Comparison of ENCODE assay signal across 16 cellular contexts in genomic region chr9:124478014-124478753, GRCh38. TPM values are rescaled to one million over a fixed set of nuclear protein-coding genes. Genes with fewer than 3 reads are reported as not detected.
DNase-seq lines count a peak whose midpoint lies in the region; ATAC-seq, FAIRE-seq and TF ChIP-seq lines count a peak whose summit lies in the region.
"Had no signal": no experiment of that assay in that cellular context is flagged by ENCODE, and none has a peak within 500 bp of the region (broad histone marks: within the 10 kb centered on the region; RNA-seq: fewer than 3 reads in every experiment).

No MANE protein-coding gene starts in this region.

- H3K4me2 ChIP-seq in H1 (ENCODE audit: insufficient read depth in 1 of 2, low read depth in 2 of 2, low read length in 2 of 2) = peak overlapping the region; percentile 56 to 90
- H3K4me2 ChIP-seq: KMS-11 had no signal

- 0 out of 2 replicates have a peak overlapping the region, but pooled peaks have one; percentile 46 for H2AK5ac ChIP-seq in H1 (ENCODE audit: low read depth, low read length)

- no peak overlapping the region for H2BK120ac ChIP-seq in H1 (replicated peaks; ENCODE audit: low read depth, low read length)

- no peak overlapping the region for H4K5ac ChIP-seq in H1 (ENCODE audit: insufficient read length, low read depth, low read length)

- FAIRE-seq in H1 (lab: Jason Lieb, UNC) = no peak
- FAIRE-seq: frontal cortex had no signal

- intact Hi-C loops in mucosa of descending colon (cut with DNase I, micrococcal nuclease) = no loop called here

- peak overlapping the region; percentile 22 to 58 (median 34); a peak in 7 of 8 replicates for H3K4me3 ChIP-seq in H1 (ENCODE audit: extremely low read depth in 1 of 4, insufficient read depth in 2 of 4, low read depth in 3 of 4, low read length in 4 of 4)
- H3K4me3 ChIP-seq in mucosa of descending colon = no peak overlapping the region

- H3K79me1 ChIP-seq in H1 (ENCODE audit: low read depth, low read length) = no peaks in the 10 kb centered on the region

- H3K23ac ChIP-seq in H1 (ENCODE audit: insufficient read length) = no peak overlapping the region

- peaks cover 10% of the 10 kb centered on the region; the same call in 1 of the 2 replicates for H3K23me2 ChIP-seq in H1 (ENCODE audit: low read depth, low read length)

- peaks cover 4 to 44% (median 32%) of the 10 kb centered on the region in 4 experiments for H3K4me1 ChIP-seq in H1 (replicated peaks in 1 of 4; ENCODE audit: control insufficient read depth in 3 of 4, insufficient read depth in 4 of 4, low read length in 3 of 4)
- H3K4me1 ChIP-seq in mucosa of descending colon (ENCODE audit: low read depth) = peaks cover 6% of the 10 kb centered on the region

- peaks cover 13% of the 10 kb centered on the region for H3K27me3 Mint-ChIP-seq in neural crest cell (ENCODE audit: low read depth)

- no peaks in the 10 kb centered on the region for H3K36me3 Mint-ChIP-seq in neural crest cell (ENCODE audit: low read depth)
- H3K36me3 Mint-ChIP-seq: activated naive CD8-positive, alpha-beta T cell treated with anti-CD3 and anti-CD28 coated beads, Interleukin-2, amount 10 ng/mL, durations not matched to agents 7 days and 5 days had no signal

- DNase-seq in ELF-1 (ENCODE audit: low read depth, low spot score) (peak; percentile 65), NCI-H1092 (lab: John Stamatoyannopoulos, UW) (peak; percentile 60), H1 (ENCODE audit: low read depth in 1 of 2, low spot score in 2 of 2) (no peak), neural crest cell (ENCODE audit: low read depth, low spot score) (peak; percentile 36), occipital lobe (lab: John Stamatoyannopoulos, UW) (no peak), mucosa of descending colon (no peak), kidney tubule cell (ENCODE audit: low spot score) (no peak)
- DNase-seq: activated CD8-positive, alpha-beta memory T cell treated with anti-CD3 and anti-CD28 coated beads, Interleukin-2, amount 50 U/mL, for 4 hours; activated naive CD8-positive, alpha-beta T cell treated with anti-CD3 and anti-CD28 coated beads, Interleukin-2, amount 10 ng/mL, durations not matched to agents 7 days and 5 days; NCI-H446 treated with DMSO at 0.1 percent for 48 hours; SIG-M5 had no signal

- H3K56ac ChIP-seq in H1 (replicated peaks; ENCODE audit: insufficient read length, low read depth, low read length) = no peak overlapping the region

- peak overlapping the region; percentile 15; the same call in 1 of the 2 replicates for H2BK5ac ChIP-seq in H1 (ENCODE audit: low read depth, low read length)

- H4K91ac ChIP-seq in H1 (replicated peaks; ENCODE audit: insufficient read length, low read length) = peak overlapping the region; percentile 77

- H3K18ac ChIP-seq in H1 (ENCODE audit: extremely low read depth, low read length) = peak overlapping the region; percentile 87

- H3K14ac ChIP-seq in H1 (ENCODE audit: insufficient read length) = no peak overlapping the region

- H3K4me1 Mint-ChIP-seq in neural crest cell = peaks cover 23% of the 10 kb centered on the region
- H3K4me1 Mint-ChIP-seq: activated naive CD8-positive, alpha-beta T cell treated with anti-CD3 and anti-CD28 coated beads, Interleukin-2, amount 10 ng/mL, durations not matched to agents 7 days and 5 days had no signal

- H2BK15ac ChIP-seq in H1 (ENCODE audit: low read length) = peak overlapping the region; percentile 46; the same call in 1 of the 2 replicates

- peak overlapping the region; percentile 55; the same call in 1 of the 2 replicates for H2AFZ ChIP-seq in H1 (ENCODE audit: low read length)

- no peak for TF ChIP-seq EP300 in H1 (IDR thresholded peaks at IDR 0.05; ENCODE audit: borderline replicate concordance in 1 of 2, low read depth in 2 of 2, low read length in 2 of 2)

- H3K79me2 ChIP-seq in H1 (ENCODE audit: control insufficient read depth in 1 of 2, insufficient read depth in 2 of 2, low read length in 2 of 2) = no peaks in the 10 kb centered on the region

- CTCF ChIA-PET in H1 (lab: Charles Lee; ENCODE audit: partially characterized antibody) = interaction anchor here (0.8 to 7.0 kb wide), 7 partner anchors 9 to 58 kb away, joined by 3 to 43 read pairs (median 3); no protein-coding TSS in a partner anchor

- H3K27ac ChIP-seq in H1 (ENCODE audit: low read depth, low read length) = no peak overlapping the region
- H3K27ac ChIP-seq: KMS-11 had no signal

- no peak overlapping the region for H2BK20ac ChIP-seq in H1 (ENCODE audit: low read length)

- H3K9me3 ChIP-seq in H1 (ENCODE audit: insufficient read depth in 2 of 2, low read depth in 1 of 2, low read length in 1 of 2) (no peaks in the 10 kb centered on the region), mucosa of descending colon (no peaks in the 10 kb centered on the region)

- peak overlapping the region; percentile 66 for H3K4me3 Mint-ChIP-seq in neural crest cell
- H3K4me3 Mint-ChIP-seq: activated naive CD8-positive, alpha-beta T cell treated with anti-CD3 and anti-CD28 coated beads, Interleukin-2, amount 10 ng/mL, durations not matched to agents 7 days and 5 days had no signal

- H3K27ac Mint-ChIP-seq in neural crest cell (ENCODE audit: unreplicated experiment) = no peak overlapping the region
- H3K27ac Mint-ChIP-seq: activated naive CD8-positive, alpha-beta T cell treated with anti-CD3 and anti-CD28 coated beads, Interleukin-2, amount 10 ng/mL, durations not matched to agents 7 days and 5 days had no signal

- no peak for ATAC-seq in mucosa of descending colon

- peaks cover 8 to 40% (median 38%) of the 10 kb centered on the region in 4 experiments for H3K27me3 ChIP-seq in H1 (replicated peaks in 1 of 4; ENCODE audit: control insufficient read depth in 3 of 4, extremely low read depth in 1 of 4, insufficient read depth in 3 of 4, low read length in 3 of 4)

- H3K4ac ChIP-seq in H1 (replicated peaks; ENCODE audit: insufficient read length, low read depth, low read length) = no peak overlapping the region

- no peak overlapping the region for H3K9ac ChIP-seq in H1 (replicated peaks in 1 of 4; ENCODE audit: extremely low read depth in 1 of 4, low read depth in 3 of 4, low read length in 3 of 4)
- H3K9ac ChIP-seq: KMS-11 had no signal

- WGBS in H1 (ENCODE audit: extremely low coverage in 1 of 2, insufficient coverage in 1 of 2, insufficient read length in 1 of 2, insufficient replicate concordance in 2 of 2, low coverage in 1 of 2, low lambda C conversion rate in 2 of 2, missing lambda C conversion rate in 1 of 2), 2 experiments = 26% methylated on average over 17 of the region's 34 CpGs; no CpG with 5 or more reads in 1 of the 2 experiments

- no peaks in the 10 kb centered on the region for H3K9me3 Mint-ChIP-seq in neural crest cell
- H3K9me3 Mint-ChIP-seq: activated naive CD8-positive, alpha-beta T cell treated with anti-CD3 and anti-CD28 coated beads, Interleukin-2, amount 10 ng/mL, durations not matched to agents 7 days and 5 days had no signal

- peaks cover 0 to 4% of the 10 kb centered on the region in 2 experiments for H4K20me1 ChIP-seq in H1 (replicated peaks in 1 of 2; ENCODE audit: control insufficient read depth in 1 of 2, insufficient read depth in 2 of 2, low read length in 2 of 2)

- no peak overlapping the region for H4K8ac ChIP-seq in H1 (ENCODE audit: extremely low read depth, insufficient read depth, low read length)

- H3K36me3 ChIP-seq in H1 (ENCODE audit: control insufficient read depth in 2 of 4, insufficient read depth in 4 of 4, low read length in 3 of 4) (no peaks in the 10 kb centered on the region), mucosa of descending colon (ENCODE audit: low read depth) (no peaks in the 10 kb centered on the region)

- TF ChIP-seq CTCF in H1 (IDR thresholded peaks at IDR 0.05; ENCODE audit: control extremely low read depth in 1 of 3, insufficient read depth in 1 of 3, low read depth in 1 of 3, low read length in 3 of 3) = no peak
- TF ChIP-seq CTCF in neural crest cell (conservative IDR thresholded peaks at IDR 0.05) = no peak
- no peak for TF ChIP-seq CTCF in mucosa of descending colon (IDR thresholded peaks at IDR 0.05)

- no peak for TF ChIP-seq POLR2A in H1 (IDR thresholded peaks at IDR 0.05; ENCODE audit: control extremely low read depth in 1 of 2, low read depth in 2 of 2, low read length in 2 of 2)

- no peak for TF ChIP-seq RAD21 in H1 (IDR thresholded peaks at IDR 0.05 in 1 of 2, conservative IDR thresholded peaks at IDR 0.05 in 1 of 2; ENCODE audit: low read depth in 2 of 2, low read length in 2 of 2)

- H2BK12ac ChIP-seq in H1 (ENCODE audit: low read depth, low read length) = 0 out of 2 replicates have a peak overlapping the region, but pooled peaks have one; percentile 90

- POLR2A ChIA-PET in H1 (lab: Charles Lee; ENCODE audit: partially characterized antibody) = interaction anchor here (1.0 to 1.5 kb wide), 4 partner anchors 9 to 27 kb away, joined by 3 to 6 read pairs (median 3); no protein-coding TSS in a partner anchor

TF ChIP-seq in H1, 55 proteins besides CTCF, POLR2A, EP300 and RAD21 (continues in another document):
- no peak for TF ChIP-seq SIN3A (conservative IDR thresholded peaks at IDR 0.05 in 1 of 2, IDR thresholded peaks at IDR 0.05 in 1 of 2; ENCODE audit: low read depth in 1 of 2, low read length in 2 of 2)

RNA-seq across cellular contexts. Expression of gene ADGRD2, which starts 27.9 kb away (rescaled TPM):
- 1.1 and 1.4 TPM in 2 replicates for total RNA-seq in H1 (2021; fragmentation: NEBNext Ultra II Directional; extraction: Animal tissue kit (Norgen Biotek cat#: 25700))
- 0.41 and 1.2 TPM in 2 replicates for polyA plus RNA-seq in H1 (2011; rRNA removed)
- polyA plus RNA-seq in H1 (2011; cell fraction: cytosol; rRNA removed) = 0.97 TPM
- 6.4 TPM for polyA plus RNA-seq in H1 (2011; cell fraction: nucleus; rRNA removed)
- polyA plus RNA-seq in H1 (2012, experiment 1 of 2) = 0.18 to 1.4 TPM (median 0.68 TPM) in 4 replicates
- 0.13 TPM for polyA plus RNA-seq in H1 (2012, experiment 2 of 2)
- 0.36 TPM for polyA plus RNA-seq in H1 (2013, experiment 1 of 2)
- 0.42 TPM for polyA plus RNA-seq in H1 (2013, experiment 2 of 2)
- 0.32 and 2.0 TPM in 2 replicates for polyA minus RNA-seq in H1 (2011; rRNA and poly(A)+ RNA removed)
- polyA minus RNA-seq in H1 (2011; cell fraction: cytosol; rRNA and poly(A)+ RNA removed) = 2.3 TPM
- polyA minus RNA-seq in H1 (2011; cell fraction: nucleus; rRNA and poly(A)+ RNA removed) = 4.8 TPM
- total RNA-seq in neural crest cell (0.44 TPM in 1 of 2 replicates, not detected in the other), occipital lobe (not detected), mucosa of descending colon (not detected)
- total RNA-seq: activated naive CD8-positive, alpha-beta T cell treated with anti-CD3 and anti-CD28 coated beads, Interleukin-2, amount 10 ng/mL, durations not matched to agents 7 days and 5 days; frontal cortex; H4; lung microvascular endothelial cell; renal cortical epithelial cell had no signal

RNA-seq across cellular contexts. Expression of gene NR5A1, which starts 29.0 kb away (rescaled TPM):
- 0.42 and 0.58 TPM in 2 replicates for total RNA-seq in H1 (2021; fragmentation: NEBNext Ultra II Directional; extraction: Animal tissue kit (Norgen Biotek cat#: 25700))
- 0.29 and 0.74 TPM in 2 replicates for polyA plus RNA-seq in H1 (2011; rRNA removed)
- polyA plus RNA-seq in H1 (2011; cell fraction: cytosol; rRNA removed) = 0.34 TPM
- polyA plus RNA-seq in H1 (2011; cell fraction: nucleus; rRNA removed) = 0.37 TPM
- polyA plus RNA-seq in H1 (2012, experiment 1 of 2) = 0.27 to 0.74 TPM (median 0.45 TPM) in 3 of 4 replicates, not detected in the other
- polyA plus RNA-seq in H1 (2012, experiment 2 of 2) = 0.16 TPM
- 0.22 TPM for polyA plus RNA-seq in H1 (2013, experiment 1 of 2)
- 0.17 TPM for polyA plus RNA-seq in H1 (2013, experiment 2 of 2)
- 0.47 and 0.90 TPM in 2 replicates for polyA minus RNA-seq in H1 (2011; rRNA and poly(A)+ RNA removed)
- polyA minus RNA-seq in H1 (2011; cell fraction: cytosol; rRNA and poly(A)+ RNA removed) = not detected
- polyA minus RNA-seq in H1 (2011; cell fraction: nucleus; rRNA and poly(A)+ RNA removed) = 0.30 TPM
- 0.35 and 0.50 TPM in 2 replicates for total RNA-seq in neural crest cell
- total RNA-seq in occipital lobe = under 0.01 TPM
- total RNA-seq in mucosa of descending colon = under 1 TPM in 1 of 3 donors, not detected in 2; 0.12 TPM
- total RNA-seq: activated naive CD8-positive, alpha-beta T cell treated with anti-CD3 and anti-CD28 coated beads, Interleukin-2, amount 10 ng/mL, durations not matched to agents 7 days and 5 days; frontal cortex; H4; lung microvascular endothelial cell; renal cortical epithelial cell had no signal

Comparison
In these comparisons a context has a peak if more than half of its experiments do, and no peak if none do; other contexts are left out.
1. DNase-seq: peak in ELF-1 (single experiment), NCI-H1092 (single experiment) and neural crest cell (single experiment); none in H1 (0 of 2), occipital lobe (single experiment), mucosa of descending colon (0 of 3) and kidney tubule cell (single experiment).